7 cellular contexts compared by ENCODE assay signal in genomic region chr2:186716004-186716403, GRCh38. TPM values are rescaled to one million over a fixed set of nuclear protein-coding genes. Genes with fewer than 3 reads are reported as not detected.
"Had no signal": no experiment of that assay in that cellular context is flagged by ENCODE, and none has a peak within 500 bp of the region (broad histone marks: within the 10 kb centered on the region; RNA-seq: fewer than 3 reads in every experiment).

No MANE protein-coding gene starts in this region.

- H3K4me3 Mint-ChIP-seq: IgD-negative memory B cell had no signal

- H3K4me1 Mint-ChIP-seq: IgD-negative memory B cell had no signal

- H3K27ac Mint-ChIP-seq: IgD-negative memory B cell had no signal

- DNase-seq: GOT3, H9, HCEC 1CT, KBM-7 had no signal

- ATAC-seq: HepG2 had no signal

- H3K9me3 Mint-ChIP-seq: H9, IgD-negative memory B cell had no signal

- FAIRE-seq: HepG2 had no signal

- H3K27ac ChIP-seq: HL-60 had no signal

RNA-seq across cellular contexts. Expression of gene FAM171B, which starts 22.1 kb away (rescaled TPM):
- polyA plus RNA-seq: IgD-negative memory B cell had no signal
